In genomic region chr16:86383488-86384262, GRCh38 we compare ENCODE assay signal across 11 cellular contexts.
A peak's percentile ranks its signal among the peaks of the same experiment; 100 is the strongest.
DNase-seq lines count a peak whose midpoint lies in the region; ATAC-seq, FAIRE-seq and TF ChIP-seq lines count a peak whose summit lies in the region.
"Had no signal": no experiment of that assay in that cellular context is flagged by ENCODE, and none has a peak within 500 bp of the region (broad histone marks: within the 10 kb centered on the region; RNA-seq: fewer than 3 reads in every experiment).

No MANE protein-coding gene starts in this region.

- FAIRE-seq in endothelial cell of umbilical vein (lab: Jason Lieb, UNC) (no peak), GM12891 (lab: Jason Lieb, UNC) (no peak)

- CTCF ChIA-PET in endothelial cell of umbilical vein (lab: Charles Lee) = interaction anchor here (0.7 to 2.3 kb wide), 9 partner anchors 9 to 395 kb away, joined by 3 to 7 read pairs (median 3); no protein-coding TSS in a partner anchor
- CTCF ChIA-PET in A673 (lab: Charles Lee) = no interaction called here

- TF ChIP-seq CTCF in NB4 (IDR thresholded peaks at IDR 0.05; ENCODE audit: low read depth, low read length) (no peak), endothelial cell of umbilical vein (IDR thresholded peaks at IDR 0.05; ENCODE audit: extremely low read depth in 1 of 2, insufficient read depth in 1 of 2, low read depth in 1 of 2, low read length in 2 of 2) (no peak), A673 (conservative IDR thresholded peaks at IDR 0.05; ENCODE audit: low read depth, low read length) (no peak)

- H3K9ac ChIP-seq in endothelial cell of umbilical vein (replicated peaks; ENCODE audit: extremely low read depth, insufficient read depth, low read length) (no peak overlapping the region), mucosa of rectum (ENCODE audit: low read depth in 1 of 2, low read length in 2 of 2) (no peak overlapping the region)

- BruUV-seq in endothelial cell of umbilical vein (replicated peaks; lab: Mats Ljungman, UMichigan) (no TSS peak), A673 (replicated peaks; lab: Mats Ljungman, UMichigan) (no TSS peak)

- no peaks in the 10 kb centered on the region for H3K9me1 ChIP-seq in endothelial cell of umbilical vein (replicated peaks; ENCODE audit: control insufficient read depth, extremely low read depth, insufficient read depth, low read length)

- TF ChIP-seq POLR2A in NB4 (IDR thresholded peaks at IDR 0.05; ENCODE audit: extremely low read depth, insufficient read length) = no peak
- TF ChIP-seq POLR2A in endothelial cell of umbilical vein (IDR thresholded peaks at IDR 0.05; ENCODE audit: low read depth, low read length) = no peak
- no peak for TF ChIP-seq POLR2A in GM12891 (IDR thresholded peaks at IDR 0.05; ENCODE audit: low read depth, low read length)

- POLR2A ChIA-PET in endothelial cell of umbilical vein (lab: Charles Lee) (interaction anchor here (0.5 to 0.7 kb wide), 2 partner anchors 30 to 571 kb away, joined by 4 to 5 read pairs; no protein-coding TSS in a partner anchor), A673 (lab: Charles Lee; ENCODE audit: low non-redundant PET) (no interaction called here)

- H3K9me3 ChIP-seq in endothelial cell of umbilical vein (replicated peaks; ENCODE audit: control insufficient read depth, insufficient read depth, low read length) = no peaks in the 10 kb centered on the region
- H3K9me3 ChIP-seq in mucosa of rectum (ENCODE audit: control insufficient read depth in 2 of 2, low read length in 2 of 2) = no peaks in the 10 kb centered on the region
- no peaks in the 10 kb centered on the region for H3K9me3 ChIP-seq in A673 (ENCODE audit: low read depth, low read length, poor library complexity, severe bottlenecking)

- H3K4me3 ChIP-seq in NB4 (ENCODE audit: low read depth, low read length) (no peak overlapping the region), endothelial cell of umbilical vein (replicated peaks in 1 of 3; ENCODE audit: insufficient read depth in 1 of 3, low read depth in 1 of 3, low read length in 3 of 3) (no peak overlapping the region), mucosa of rectum (ENCODE audit: low read length in 2 of 2) (no peak overlapping the region), A673 (ENCODE audit: low read depth, low read length, poor library complexity, severe bottlenecking) (no peak overlapping the region)

- H3K27me3 ChIP-seq in endothelial cell of umbilical vein (ENCODE audit: control insufficient read depth in 2 of 2, insufficient read depth in 2 of 2, low read length in 2 of 2) (no peaks in the 10 kb centered on the region), mucosa of rectum (ENCODE audit: control insufficient read depth in 2 of 2, insufficient read depth in 2 of 2, low read length in 2 of 2) (no peaks in the 10 kb centered on the region), A673 (replicated peaks; ENCODE audit: insufficient read depth, low read depth, low read length, poor library complexity) (peaks cover 24% of the 10 kb centered on the region)
- H3K27me3 ChIP-seq: foreskin keratinocyte had no signal

- ATAC-seq in GM18511 (IDR thresholded peaks at IDR 0.05; ENCODE audit: unreplicated experiment) (no peak), HG03378 (IDR thresholded peaks at IDR 0.05; ENCODE audit: unreplicated experiment) (no peak)
- ATAC-seq: foreskin keratinocyte; stimulated activated effector memory CD8-positive, alpha-beta T cell treated with anti-CD3 and anti-CD28 coated beads, Interleukin-12 subunit alpha, Interleukin-12 subunit beta, amount 100 ng/mL, for 72 hours had no signal

- no peaks in the 10 kb centered on the region for H4K20me1 ChIP-seq in endothelial cell of umbilical vein (replicated peaks; ENCODE audit: control insufficient read depth, extremely low read depth, insufficient read depth, low read length)

- intact Hi-C loops in endothelial cell of umbilical vein (cut with micrococcal nuclease) = loop anchor here (10.0 kb wide), 1 partner anchor 451 kb away; no protein-coding TSS in a partner anchor
- intact Hi-C loops in A673 (cut with micrococcal nuclease; ENCODE audit: unreplicated experiment) = no loop called here

- DNase-seq in ELF-1 (ENCODE audit: low read depth, low spot score) (peak; percentile 30), NB4 (ENCODE audit: low read depth) (peak; percentile 69), endothelial cell of umbilical vein (ENCODE audit: low read depth, low spot score) (no peak), A673 (ENCODE audit: low spot score) (no peak), GM12891 (ENCODE audit: insufficient read length, low spot score) (no peak)
- DNase-seq: foreskin keratinocyte, NCI-H187 had no signal

- H3K36me3 ChIP-seq in endothelial cell of umbilical vein (ENCODE audit: control insufficient read depth in 2 of 2, extremely low read depth in 1 of 2, insufficient read depth in 2 of 2, low read length in 2 of 2) (no peaks in the 10 kb centered on the region), mucosa of rectum (ENCODE audit: control insufficient read depth in 2 of 2, insufficient read depth in 2 of 2, low read length in 2 of 2) (no peaks in the 10 kb centered on the region), A673 (ENCODE audit: insufficient read depth, low read length, poor library complexity, severe bottlenecking) (no peaks in the 10 kb centered on the region)

- H3K4me1 ChIP-seq in endothelial cell of umbilical vein (ENCODE audit: control insufficient read depth, extremely low read depth, insufficient read depth, low read length) (peaks cover 26% of the 10 kb centered on the region), mucosa of rectum (ENCODE audit: control insufficient read depth in 2 of 2, insufficient read depth in 2 of 2, low read length in 2 of 2) (peaks cover 3 to 8% of the 10 kb centered on the region in 2 donors), A673 (ENCODE audit: insufficient read depth, low read length, poor library complexity, severe bottlenecking) (no peaks in the 10 kb centered on the region)
- H3K4me1 ChIP-seq: foreskin keratinocyte had no signal

- no peaks in the 10 kb centered on the region for H3K79me2 ChIP-seq in endothelial cell of umbilical vein (ENCODE audit: control insufficient read depth, insufficient read depth, low read length)

- peak overlapping the region; percentile 32 for H2AFZ ChIP-seq in endothelial cell of umbilical vein (ENCODE audit: low read depth, low read length)

- H3K27ac ChIP-seq in endothelial cell of umbilical vein (ENCODE audit: insufficient read depth, low read depth, low read length) (no peak overlapping the region), mucosa of rectum (ENCODE audit: low read depth in 2 of 2, low read length in 2 of 2) (peak overlapping the region; percentile 62 to 70), A673 (ENCODE audit: low read depth, low read length, poor library complexity, severe bottlenecking) (no peak overlapping the region)
- H3K27ac ChIP-seq: foreskin keratinocyte had no signal

- H3K4me2 ChIP-seq in endothelial cell of umbilical vein (ENCODE audit: insufficient read depth, low read length) = no peak overlapping the region

- dilution Hi-C loops in endothelial cell of umbilical vein (cut with MboI; ENCODE audit: extremely low pct_ligation_motif_present, low sequenced_read_pairs) = no loop called here

TF ChIP-seq in endothelial cell of umbilical vein, 7 proteins besides CTCF, POLR2A, EP300 and RAD21:
- no peak for TF ChIP-seq GATA2 (IDR thresholded peaks at IDR 0.05; ENCODE audit: insufficient read depth, insufficient read length, low read depth, low read length)
- no peak for TF ChIP-seq MYC (IDR thresholded peaks at IDR 0.05; ENCODE audit: low read depth, low read length)
TF ChIP-seq in endothelial cell of umbilical vein: peak in this region for 0.

TF ChIP-seq in GM12891, 5 proteins besides CTCF, POLR2A, EP300 and RAD21:
- TF ChIP-seq POLR2AphosphoS5 (IDR thresholded peaks at IDR 0.05; ENCODE audit: low read depth, low read length) = no peak
- TF ChIP-seq SPI1 (IDR thresholded peaks at IDR 0.05; ENCODE audit: low read depth, low read length) = no peak

Comparison
In these comparisons a context has a peak if more than half of its experiments do, and no peak if none do; other contexts are left out.
1. DNase-seq: peak in ELF-1 (single experiment) and NB4 (single experiment); none in endothelial cell of umbilical vein (single experiment), A673 (single experiment) and GM12891 (single experiment).
2. H3K27ac ChIP-seq: peak in mucosa of rectum (2 of 2); none in endothelial cell of umbilical vein (single experiment) and A673 (single experiment).